10 cellular contexts compared by ENCODE assay signal in genomic region chr14:35374273-35374681, GRCh38. TPM values are rescaled to one million over a fixed set of nuclear protein-coding genes. Genes with fewer than 3 reads are reported as not detected.
DNase-seq lines count a peak whose midpoint lies in the region; ATAC-seq, FAIRE-seq and TF ChIP-seq lines count a peak whose summit lies in the region.
"Had no signal": no experiment of that assay in that cellular context is flagged by ENCODE, and none has a peak within 500 bp of the region (broad histone marks: within the 10 kb centered on the region; RNA-seq: fewer than 3 reads in every experiment).

No MANE protein-coding gene starts in this region.

- intact Hi-C loops in activated T-helper 1 cell treated with anti-CD3 and anti-CD28 coated beads, Interleukin-12 subunit alpha, Interleukin-12 subunit beta, Interleukin-2, Interleukin-4 antibody, amounts not matched to agents 30 ng/mL and 10 ng/mL and 1 ng/mL, durations not matched to agents 14 hours and 24 hours and 36 hours (cut with micrococcal nuclease) = no loop called here

- POLR2A ChIA-PET in SK-N-SH (lab: Yijun Ruan, JAX) = interaction anchor here (1.9 kb wide), 1 partner anchor 11 kb away, joined by 10 read pairs; no protein-coding TSS in a partner anchor

- peak overlapping the region; percentile 36; the same call in 1 of the 2 replicates for H2AFZ ChIP-seq in SK-N-SH (ENCODE audit: low read depth)

- H3K9ac ChIP-seq in SK-N-SH = no peak overlapping the region

- H3K4me1 Mint-ChIP-seq in activated T-helper 1 cell treated with anti-CD3 and anti-CD28 coated beads, Interleukin-12 subunit alpha, Interleukin-12 subunit beta, Interleukin-2, Interleukin-4 antibody, amounts not matched to agents 30 ng/mL and 10 ng/mL and 1 ng/mL, durations not matched to agents 14 hours and 24 hours and 36 hours (ENCODE audit: low read depth) = peaks cover 26% of the 10 kb centered on the region

- peaks cover 0 to 4% of the 10 kb centered on the region in 2 experiments; a peak in 1 of 4 replicates for H3K4me1 ChIP-seq in SK-N-SH (ENCODE audit: control insufficient read depth in 1 of 2, insufficient read depth in 2 of 2, low read depth in 1 of 2, low read length in 1 of 2)
- H3K4me1 ChIP-seq: ascending aorta had no signal

- no peaks in the 10 kb centered on the region for H4K20me1 ChIP-seq in SK-N-SH (ENCODE audit: insufficient read depth)

- DNase-seq in SK-N-SH (no peak), astrocyte of the hippocampus (ENCODE audit: low read depth, low spot score) (peak; percentile 84), kidney tubule cell (ENCODE audit: low spot score) (peak; percentile 91), urothelium cell line (ENCODE audit: low spot score) (peak; percentile 59), T-helper 9 cell (no peak), coronary artery (ENCODE audit: low spot score) (no peak)
- no peak for DNase-seq in activated T-helper 1 cell treated with anti-CD3 and anti-CD28 coated beads, Interleukin-12 subunit alpha, Interleukin-12 subunit beta, Interleukin-2, Interleukin-4 antibody, amounts not matched to agents 30 ng/mL and 10 ng/mL and 1 ng/mL, durations not matched to agents 14 hours and 24 hours and 36 hours (ENCODE audit: low spot score)

- H3K4me3 ChIP-seq in SK-N-SH (ENCODE audit: low read depth in 2 of 2, low read length in 1 of 2) (no peak overlapping the region), coronary artery (no peak overlapping the region)
- H3K4me3 ChIP-seq: ascending aorta had no signal

- no peaks in the 10 kb centered on the region for H3K36me3 ChIP-seq in SK-N-SH (replicated peaks in 1 of 2; ENCODE audit: control insufficient read depth in 1 of 2, insufficient read depth in 2 of 2, low read length in 1 of 2)
- H3K36me3 ChIP-seq: ascending aorta had no signal

- no peak for FAIRE-seq in urothelium cell line (lab: Jason Lieb, UNC)

- CTCF ChIA-PET in SK-N-SH (lab: Yijun Ruan, JAX) = no interaction called here

- H3K9me2 ChIP-seq in SK-N-SH = no peaks in the 10 kb centered on the region

- H3K27ac ChIP-seq in SK-N-SH (ENCODE audit: low read depth in 2 of 2, low read length in 1 of 2) (no peak overlapping the region), coronary artery (peak overlapping the region in 1 of 2 donors; percentile 62)
- H3K27ac ChIP-seq: ascending aorta had no signal

- WGBS in SK-N-SH (ENCODE audit: low lambda C conversion rate) = 47% methylated on average over 7 of the region's 7 CpGs

- no peak overlapping the region for H3K27ac Mint-ChIP-seq in activated T-helper 1 cell treated with anti-CD3 and anti-CD28 coated beads, Interleukin-12 subunit alpha, Interleukin-12 subunit beta, Interleukin-2, Interleukin-4 antibody, amounts not matched to agents 30 ng/mL and 10 ng/mL and 1 ng/mL, durations not matched to agents 14 hours and 24 hours and 36 hours

- H3K79me2 ChIP-seq in SK-N-SH (ENCODE audit: insufficient read depth) = no peaks in the 10 kb centered on the region

- no peak overlapping the region for H3K4me3 Mint-ChIP-seq in activated T-helper 1 cell treated with anti-CD3 and anti-CD28 coated beads, Interleukin-12 subunit alpha, Interleukin-12 subunit beta, Interleukin-2, Interleukin-4 antibody, amounts not matched to agents 30 ng/mL and 10 ng/mL and 1 ng/mL, durations not matched to agents 14 hours and 24 hours and 36 hours
- H3K4me3 Mint-ChIP-seq: neural crest cell had no signal

- no peak for ATAC-seq in SK-N-SH treated with all-trans-retinoic acid at 6 μM for 48 hours

- H3K27me3 Mint-ChIP-seq in activated T-helper 1 cell treated with anti-CD3 and anti-CD28 coated beads, Interleukin-12 subunit alpha, Interleukin-12 subunit beta, Interleukin-2, Interleukin-4 antibody, amounts not matched to agents 30 ng/mL and 10 ng/mL and 1 ng/mL, durations not matched to agents 14 hours and 24 hours and 36 hours (ENCODE audit: insufficient read depth) = peaks cover 3% of the 10 kb centered on the region

- TF ChIP-seq RAD21 in SK-N-SH (IDR thresholded peaks at IDR 0.05; ENCODE audit: low read length) = no peak

- TF ChIP-seq EP300 in SK-N-SH (IDR thresholded peaks at IDR 0.05; ENCODE audit: borderline replicate concordance in 1 of 2, low read depth in 1 of 2, low read length in 1 of 2) = no peak

- no peaks in the 10 kb centered on the region for H3F3A ChIP-seq in SK-N-SH (replicated peaks; ENCODE audit: insufficient read depth)

- H3K4me2 ChIP-seq in SK-N-SH = no peak overlapping the region

- no peaks in the 10 kb centered on the region for H3K27me3 ChIP-seq in SK-N-SH (ENCODE audit: insufficient read depth)
- H3K27me3 ChIP-seq: ascending aorta had no signal

- no peak for TF ChIP-seq CTCF in SK-N-SH (IDR thresholded peaks at IDR 0.05)
- no peak for TF ChIP-seq CTCF in coronary artery (IDR thresholded peaks at IDR 0.05)

- no peaks in the 10 kb centered on the region for H3K36me3 Mint-ChIP-seq in activated T-helper 1 cell treated with anti-CD3 and anti-CD28 coated beads, Interleukin-12 subunit alpha, Interleukin-12 subunit beta, Interleukin-2, Interleukin-4 antibody, amounts not matched to agents 30 ng/mL and 10 ng/mL and 1 ng/mL, durations not matched to agents 14 hours and 24 hours and 36 hours (ENCODE audit: low read depth)

- peaks cover 8% of the 10 kb centered on the region for H3K9me3 Mint-ChIP-seq in activated T-helper 1 cell treated with anti-CD3 and anti-CD28 coated beads, Interleukin-12 subunit alpha, Interleukin-12 subunit beta, Interleukin-2, Interleukin-4 antibody, amounts not matched to agents 30 ng/mL and 10 ng/mL and 1 ng/mL, durations not matched to agents 14 hours and 24 hours and 36 hours

- no peaks in the 10 kb centered on the region; the same call in 1 of the 2 replicates for H3K9me3 ChIP-seq in SK-N-SH
- H3K9me3 ChIP-seq: ascending aorta had no signal

TF ChIP-seq in SK-N-SH, 30 proteins besides CTCF, POLR2A, EP300 and RAD21 (continues in another document):
- TF ChIP-seq MEF2A (IDR thresholded peaks at IDR 0.05; ENCODE audit: borderline replicate concordance, low read depth) (no peak), FOSL2 (IDR thresholded peaks at IDR 0.05; ENCODE audit: borderline replicate concordance, low read depth) (no peak; the same call in 1 of the 2 replicates), TAF1 (IDR thresholded peaks at IDR 0.05; ENCODE audit: borderline replicate concordance, low read depth, low read length) (no peak), NFIC (IDR thresholded peaks at IDR 0.05; ENCODE audit: borderline replicate concordance) (no peak), FOXM1 (IDR thresholded peaks at IDR 0.05; ENCODE audit: low read depth) (no peak), FOXJ3 (CRISPR knock-in tag; IDR thresholded peaks at IDR 0.05) (no peak), ELF1 (IDR thresholded peaks at IDR 0.05) (no peak), RXRA (IDR thresholded peaks at IDR 0.05; ENCODE audit: borderline replicate concordance, low read depth) (no peak), MXI1 (IDR thresholded peaks at IDR 0.05; ENCODE audit: low read depth, low read length) (no peak), SIN3A (IDR thresholded peaks at IDR 0.05; ENCODE audit: borderline replicate concordance, low read depth, low read length) (no peak)
- TF ChIP-seq, protein P1, sequence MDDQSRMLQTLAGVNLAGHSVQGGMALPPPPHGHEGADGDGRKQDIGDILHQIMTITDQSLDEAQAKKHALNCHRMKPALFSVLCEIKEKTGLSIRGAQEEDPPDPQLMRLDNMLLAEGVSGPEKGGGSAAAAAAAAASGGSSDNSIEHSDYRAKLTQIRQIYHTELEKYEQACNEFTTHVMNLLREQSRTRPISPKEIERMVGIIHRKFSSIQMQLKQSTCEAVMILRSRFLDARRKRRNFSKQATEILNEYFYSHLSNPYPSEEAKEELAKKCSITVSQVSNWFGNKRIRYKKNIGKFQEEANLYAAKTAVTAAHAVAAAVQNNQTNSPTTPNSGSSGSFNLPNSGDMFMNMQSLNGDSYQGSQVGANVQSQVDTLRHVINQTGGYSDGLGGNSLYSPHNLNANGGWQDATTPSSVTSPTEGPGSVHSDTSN (IDR thresholded peaks at IDR 0.05) = no peak

TF ChIP-seq in SK-N-SH treated with all-trans-retinoic acid at 6 μM for 48 hours, 23 proteins besides CTCF, POLR2A, EP300 and RAD21 (continues in another document):
- no peak for TF ChIP-seq OSR1 (CRISPR knock-in tag; IDR thresholded peaks at IDR 0.05)
- no peak for TF ChIP-seq ISL1 (CRISPR knock-in tag; IDR thresholded peaks at IDR 0.05)
- TF ChIP-seq PPARA (CRISPR knock-in tag; IDR thresholded peaks at IDR 0.05; ENCODE audit: borderline replicate concordance) = no peak
- TF ChIP-seq ZC3H10 (CRISPR knock-in tag; IDR thresholded peaks at IDR 0.05) = no peak
- no peak for TF ChIP-seq ZNF8 (CRISPR knock-in tag; IDR thresholded peaks at IDR 0.05)
- no peak for TF ChIP-seq BACH2 (CRISPR knock-in tag; IDR thresholded peaks at IDR 0.05; ENCODE audit: borderline replicate concordance)
- no peak for TF ChIP-seq RARB (CRISPR knock-in tag; IDR thresholded peaks at IDR 0.05)
- no peak for TF ChIP-seq TOX (CRISPR knock-in tag; IDR thresholded peaks at IDR 0.05; ENCODE audit: borderline replicate concordance)
- no peak for TF ChIP-seq ESRRG (CRISPR knock-in tag; IDR thresholded peaks at IDR 0.05)
- TF ChIP-seq GLIS3 (CRISPR knock-in tag; IDR thresholded peaks at IDR 0.05) = no peak
- no peak for TF ChIP-seq SNAI2 (CRISPR knock-in tag; IDR thresholded peaks at IDR 0.05)
- TF ChIP-seq CSRNP3 (CRISPR knock-in tag; IDR thresholded peaks at IDR 0.05) = no peak

RNA-seq across cellular contexts. Expression of gene NFKBIA, which starts 30.3 kb away (rescaled TPM):
- 56.3 and 56.7 TPM in 2 replicates for polyA plus RNA-seq in SK-N-SH (2012; rRNA removed)
- polyA plus RNA-seq in SK-N-SH (2012; cell fraction: cytosol; rRNA removed) = 30.8 and 34.1 TPM in 2 replicates
- 154 and 164 TPM in 2 replicates for polyA plus RNA-seq in SK-N-SH (2012; cell fraction: nucleus; rRNA removed)
- 591 and 599 TPM in 2 replicates for total RNA-seq in activated T-helper 1 cell treated with anti-CD3 and anti-CD28 coated beads, Interleukin-12 subunit alpha, Interleukin-12 subunit beta, Interleukin-2, Interleukin-4 antibody, amounts not matched to agents 30 ng/mL and 10 ng/mL and 1 ng/mL, durations not matched to agents 14 hours and 24 hours and 36 hours

Comparison
In these comparisons a context has a peak if more than half of its experiments do, and no peak if none do; other contexts are left out.
1. DNase-seq: peak in astrocyte of the hippocampus (single experiment), kidney tubule cell (single experiment) and urothelium cell line (single experiment); none in SK-N-SH (single experiment), T-helper 9 cell (single experiment), coronary artery (single experiment) and activated T-helper 1 cell treated with anti-CD3 and anti-CD28 coated beads, Interleukin-12 subunit alpha, Interleukin-12 subunit beta, Interleukin-2, Interleukin-4 antibody, amounts not matched to agents 30 ng/mL and 10 ng/mL and 1 ng/mL, durations not matched to agents 14 hours and 24 hours and 36 hours (single experiment).